1 cellular context compared by ENCODE assay signal in genomic region chr15:82021021-82021420, GRCh38.
TF ChIP-seq lines count a peak whose summit lies in the region.

No MANE protein-coding gene starts in this region.

TF ChIP-seq in IMR-90, 13 proteins besides CTCF, POLR2A, EP300 and RAD21 (continued from another document):
- no peak for TF ChIP-seq SMC3 (IDR thresholded peaks at IDR 0.05; ENCODE audit: low read depth, low read length)
